17 cellular contexts compared by ENCODE assay signal in the genomic region with DNA sequence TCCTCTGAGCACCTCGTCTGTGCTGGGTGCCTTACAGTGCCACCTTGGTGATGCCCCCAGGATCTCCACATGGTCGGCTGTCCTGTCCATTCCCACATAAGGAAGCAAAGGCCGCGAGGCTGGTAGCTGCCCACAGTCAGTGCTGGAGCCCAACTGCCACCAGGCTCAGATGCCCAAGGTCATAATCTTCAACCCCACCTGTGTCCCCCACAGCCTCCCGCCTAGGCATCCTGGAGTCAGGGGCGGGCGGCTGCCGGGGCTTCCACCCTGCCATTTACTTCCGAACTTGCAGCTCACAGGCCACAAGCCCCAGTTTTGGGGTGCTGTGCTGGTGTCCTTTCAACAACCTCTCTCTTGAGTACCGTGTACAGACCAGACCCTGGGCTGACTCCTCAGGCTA.
"Had no signal": no experiment of that assay in that cellular context is flagged by ENCODE, and none has a peak within 500 bp of the region (broad histone marks: within the 10 kb centered on the region; RNA-seq: fewer than 3 reads in every experiment).

No MANE protein-coding gene starts in this region.

- H3K4me1 ChIP-seq: SJSA1 had no signal

- H3K4me3 Mint-ChIP-seq: activated CD8-positive, alpha-beta T cell treated with anti-CD3 and anti-CD28 coated beads, Interleukin-2, amount 10 ng/mL, durations not matched to agents 7 days and 5 days; activated naive CD8-positive, alpha-beta T cell treated with anti-CD3 and anti-CD28 coated beads, Interleukin-2, amount 50 U/mL, for 24 hours; immature natural killer cell; stimulated activated naive CD8-positive, alpha-beta T cell treated with anti-CD3 and anti-CD28 coated beads, Interleukin-15, Interleukin-2, amounts not matched to agents 100 ng/mL and 50 ng/mL, for 24 hours had no signal

- H3K27me3 Mint-ChIP-seq: activated naive CD8-positive, alpha-beta T cell treated with anti-CD3 and anti-CD28 coated beads, Interleukin-2, amount 50 U/mL, for 24 hours; stimulated activated naive CD8-positive, alpha-beta T cell treated with anti-CD3 and anti-CD28 coated beads, Interleukin-15, Interleukin-2, amounts not matched to agents 100 ng/mL and 50 ng/mL, for 24 hours had no signal

- ATAC-seq: activated CD8-positive, alpha-beta T cell treated with anti-CD3 and anti-CD28 coated beads, Interleukin-2, amount 10 ng/mL, durations not matched to agents 7 days and 5 days; activated naive CD8-positive, alpha-beta T cell treated with anti-CD3 and anti-CD28 coated beads, Interleukin-2, amount 50 U/mL, for 24 hours; left cardiac atrium had no signal

- H3K36me3 Mint-ChIP-seq: immature natural killer cell had no signal

- H3K9me3 Mint-ChIP-seq: activated naive CD8-positive, alpha-beta T cell treated with anti-CD3 and anti-CD28 coated beads, Interleukin-2, amount 50 U/mL, for 24 hours; immature natural killer cell; stimulated activated naive CD8-positive, alpha-beta T cell treated with anti-CD3 and anti-CD28 coated beads, Interleukin-15, Interleukin-2, amounts not matched to agents 100 ng/mL and 50 ng/mL, for 24 hours had no signal

- H3K27ac Mint-ChIP-seq: activated CD8-positive, alpha-beta T cell treated with anti-CD3 and anti-CD28 coated beads, Interleukin-2, amount 10 ng/mL, durations not matched to agents 7 days and 5 days; activated naive CD8-positive, alpha-beta T cell treated with anti-CD3 and anti-CD28 coated beads, Interleukin-2, amount 50 U/mL, for 24 hours; stimulated activated naive CD8-positive, alpha-beta T cell treated with anti-CD3 and anti-CD28 coated beads, Interleukin-15, Interleukin-2, amounts not matched to agents 100 ng/mL and 50 ng/mL, for 24 hours had no signal

- H3K27ac ChIP-seq: neutrophil, SJSA1 had no signal

- H3K36me3 ChIP-seq: SJSA1 had no signal

- H3K9me3 ChIP-seq: neutrophil, SJSA1 had no signal

- H3K4me1 Mint-ChIP-seq: activated naive CD8-positive, alpha-beta T cell treated with anti-CD3 and anti-CD28 coated beads, Interleukin-2, amount 50 U/mL, for 24 hours had no signal

- DNase-seq: activated CD4-positive, alpha-beta T cell treated with anti-CD3 and anti-CD28 coated beads for 48 hours; activated CD8-positive, alpha-beta T cell treated with anti-CD3 and anti-CD28 coated beads, Interleukin-2, amount 10 ng/mL, durations not matched to agents 7 days and 5 days; activated naive CD4-positive, alpha-beta T cell treated with Interleukin-2 at 50 U/mL for 16 hours; activated naive CD8-positive, alpha-beta T cell treated with anti-CD3 and anti-CD28 coated beads, Interleukin-2, amount 50 U/mL, for 24 hours; caudate nucleus; cortex of kidney; erythroblast; glutamatergic neuron; immature natural killer cell; left cardiac atrium; mesendoderm; posterior cingulate gyrus; stimulated activated CD4-positive, alpha-beta T cell treated with anti-CD3 and anti-CD28 coated beads, Interleukin-4, amount 100 ng/mL, for 24 hours; T-helper 9 cell had no signal

- H3K4me3 ChIP-seq: SJSA1 had no signal
